In the genomic region with DNA sequence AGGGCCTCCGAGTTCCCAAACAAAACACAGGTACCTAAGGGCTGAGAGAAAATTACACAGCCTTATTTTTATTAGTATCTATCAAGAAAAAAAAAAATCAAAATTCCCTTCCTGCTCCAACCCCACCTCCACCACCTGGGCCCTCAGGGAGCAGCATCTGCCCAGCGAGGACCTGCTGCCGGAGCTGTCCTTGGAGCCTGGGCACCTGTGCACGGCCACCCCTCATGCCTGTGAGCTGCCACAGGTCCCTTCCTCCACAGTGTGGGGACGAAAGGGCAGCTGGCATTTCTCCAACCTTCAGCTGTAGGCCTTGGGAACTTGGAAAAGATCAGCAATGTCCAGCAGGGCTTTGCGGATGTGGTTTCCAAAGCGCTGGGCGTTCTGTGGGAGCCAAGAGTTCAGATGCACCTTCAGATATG, we compare ENCODE assay signal across 1 cellular context.
A peak's percentile ranks its signal among the peaks of the same experiment; 100 is the strongest.
TF ChIP-seq lines count a peak whose summit lies in the region.

No MANE protein-coding gene starts in this region.

TF ChIP-seq in HepG2, 621 proteins besides CTCF, POLR2A, EP300 and RAD21 (continued from another document):
- no peak for TF ChIP-seq ZNF354B (CRISPR knock-in tag; IDR thresholded peaks at IDR 0.05)
- no peak for TF ChIP-seq SALL2 (CRISPR knock-in tag; IDR thresholded peaks at IDR 0.05)
- no peak for TF ChIP-seq ZNF558 (CRISPR knock-in tag; IDR thresholded peaks at IDR 0.05; ENCODE audit: borderline replicate concordance)
- TF ChIP-seq, protein P1, sequence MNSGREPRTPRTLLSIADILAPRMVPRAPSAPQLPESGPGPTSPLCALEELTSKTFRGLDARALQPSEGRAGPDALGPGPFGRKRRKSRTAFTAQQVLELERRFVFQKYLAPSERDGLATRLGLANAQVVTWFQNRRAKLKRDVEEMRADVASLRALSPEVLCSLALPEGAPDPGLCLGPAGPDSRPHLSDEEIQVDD (CRISPR knock-in tag; IDR thresholded peaks at IDR 0.05; ENCODE audit: borderline replicate concordance), result no peak
- TF ChIP-seq ZSCAN25 (CRISPR knock-in tag; IDR thresholded peaks at IDR 0.05), result no peak; the same call in 1 of the 2 replicates
- TF ChIP-seq DNMT1 (CRISPR knock-in tag; IDR thresholded peaks at IDR 0.05), result no peak
- TF ChIP-seq, protein P2, sequence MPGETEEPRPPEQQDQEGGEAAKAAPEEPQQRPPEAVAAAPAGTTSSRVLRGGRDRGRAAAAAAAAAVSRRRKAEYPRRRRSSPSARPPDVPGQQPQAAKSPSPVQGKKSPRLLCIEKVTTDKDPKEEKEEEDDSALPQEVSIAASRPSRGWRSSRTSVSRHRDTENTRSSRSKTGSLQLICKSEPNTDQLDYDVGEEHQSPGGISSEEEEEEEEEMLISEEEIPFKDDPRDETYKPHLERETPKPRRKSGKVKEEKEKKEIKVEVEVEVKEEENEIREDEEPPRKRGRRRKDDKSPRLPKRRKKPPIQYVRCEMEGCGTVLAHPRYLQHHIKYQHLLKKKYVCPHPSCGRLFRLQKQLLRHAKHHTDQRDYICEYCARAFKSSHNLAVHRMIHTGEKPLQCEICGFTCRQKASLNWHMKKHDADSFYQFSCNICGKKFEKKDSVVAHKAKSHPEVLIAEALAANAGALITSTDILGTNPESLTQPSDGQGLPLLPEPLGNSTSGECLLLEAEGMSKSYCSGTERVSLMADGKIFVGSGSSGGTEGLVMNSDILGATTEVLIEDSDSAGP (CRISPR knock-in tag; IDR thresholded peaks at IDR 0.05; ENCODE audit: borderline replicate concordance), result peak; percentile 25; the same call in 1 of the 2 replicates
- TF ChIP-seq, protein P3, sequence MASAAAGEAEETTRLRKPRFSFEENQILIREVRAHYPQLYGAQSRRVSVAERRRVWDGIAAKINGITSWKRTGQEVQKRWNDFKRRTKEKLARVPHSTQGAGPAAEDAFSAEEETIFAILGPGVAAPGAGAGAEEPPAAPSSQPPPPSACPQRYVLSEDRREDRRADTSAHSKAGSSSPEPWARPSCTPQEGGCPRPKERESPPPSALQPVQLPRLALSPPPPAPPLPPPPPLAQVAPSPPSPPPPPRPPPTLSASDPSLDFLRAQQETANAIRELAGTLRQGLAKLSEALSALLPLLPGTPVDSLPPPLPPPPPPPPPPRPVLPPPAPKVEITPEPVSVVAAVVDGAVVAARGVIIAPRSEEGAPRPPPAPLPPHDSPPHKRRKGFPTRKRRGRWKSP (CRISPR knock-in tag; IDR thresholded peaks at IDR 0.05), result peak; percentile 36; the same call in 1 of the 2 replicates
TF ChIP-seq in HepG2: peak in this region for 81.
